21 cellular contexts compared by ENCODE assay signal in the genomic region with DNA sequence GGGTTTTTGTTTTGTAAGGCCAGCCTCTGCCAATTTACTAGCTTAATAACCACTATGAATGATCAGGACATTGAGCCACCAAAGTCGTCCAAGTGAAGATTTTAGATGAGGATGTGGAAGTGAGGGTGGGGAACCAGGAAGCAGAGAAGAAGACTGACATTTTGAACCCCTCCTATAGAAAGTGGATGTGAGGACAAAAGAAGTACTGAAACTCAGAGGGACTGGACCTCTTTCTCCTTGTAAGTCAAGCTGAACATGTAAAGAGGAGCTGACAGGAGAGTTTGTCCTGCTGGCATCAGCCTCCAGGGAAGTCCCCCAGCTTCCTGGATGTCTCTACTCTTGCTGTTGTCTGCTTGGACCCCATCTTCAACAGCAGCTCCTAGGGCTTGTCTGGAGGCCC.
"Had no signal": no experiment of that assay in that cellular context is flagged by ENCODE, and none has a peak within 500 bp of the region (broad histone marks: within the 10 kb centered on the region; RNA-seq: fewer than 3 reads in every experiment).

No MANE protein-coding gene starts in this region.

- FAIRE-seq: kidney had no signal

- H3K36me3 Mint-ChIP-seq: memory B cell; natural killer cell treated with Interleukin-12 subunit alpha and Interleukin-12 subunit beta and Interleukin-15 and Interleukin-18, amount 100 ng/mL, for 72 hours; stimulated activated effector memory CD8-positive, alpha-beta T cell treated with anti-CD3 and anti-CD28 coated beads, Interleukin-12 subunit alpha, Interleukin-12 subunit beta, amount 100 ng/mL, for 72 hours had no signal

- H3K4me3 Mint-ChIP-seq: effector memory CD8-positive, alpha-beta T cell; memory B cell; natural killer cell treated with Interleukin-12 subunit alpha and Interleukin-12 subunit beta and Interleukin-15 and Interleukin-18, amount 100 ng/mL, for 72 hours; stimulated activated effector memory CD8-positive, alpha-beta T cell treated with anti-CD3 and anti-CD28 coated beads, Interleukin-12 subunit alpha, Interleukin-12 subunit beta, amount 100 ng/mL, for 72 hours; stimulated activated naive CD8-positive, alpha-beta T cell treated with anti-CD3 and anti-CD28 coated beads, Interleukin-15, amount 100 ng/mL, for 72 hours had no signal

- H3K4me1 Mint-ChIP-seq: memory B cell; stimulated activated effector memory CD8-positive, alpha-beta T cell treated with anti-CD3 and anti-CD28 coated beads, Interleukin-12 subunit alpha, Interleukin-12 subunit beta, amount 100 ng/mL, for 72 hours had no signal

- H3K4me3 ChIP-seq: hepatocyte, left ventricle myocardium inferior, lower lobe of right lung, psoas muscle, right lobe of liver, thoracic aorta, transverse colon had no signal

- H2AFZ ChIP-seq: hepatocyte had no signal

- H3K27ac ChIP-seq: epithelial cell of prostate, hepatocyte, left ventricle myocardium inferior, lower lobe of right lung, psoas muscle, right lobe of liver, thoracic aorta, transverse colon had no signal

- H3K4me1 ChIP-seq: left ventricle myocardium inferior, lower lobe of right lung, psoas muscle, right lobe of liver, transverse colon had no signal

- H3K36me3 ChIP-seq: left ventricle myocardium inferior, lower lobe of right lung, right lobe of liver, thoracic aorta, transverse colon had no signal

- DNase-seq: effector memory CD8-positive, alpha-beta T cell; foreskin melanocyte; head of caudate nucleus; kidney; left cardiac atrium; left ventricle myocardium inferior; lower lobe of right lung; midbrain; psoas muscle; retina; right lobe of liver; stimulated activated CD4-positive, alpha-beta T cell treated with anti-CD3 and anti-CD28 coated beads, Interleukin-4, amount 100 ng/mL, for 1 hour; stimulated activated CD8-positive, alpha-beta memory T cell treated with anti-CD3 and anti-CD28 coated beads, Interleukin-4, amount 100 ng/mL, for 48 hours; stimulated activated naive CD8-positive, alpha-beta T cell treated with anti-CD3 and anti-CD28 coated beads, Interleukin-15, amount 100 ng/mL, for 72 hours; transverse colon had no signal

- ATAC-seq: effector memory CD8-positive, alpha-beta T cell; left cardiac atrium; lower lobe of right lung; natural killer cell treated with Interleukin-12 subunit alpha and Interleukin-12 subunit beta and Interleukin-15 and Interleukin-18, amount 100 ng/mL, for 72 hours; psoas muscle; right lobe of liver; stimulated activated effector memory CD8-positive, alpha-beta T cell treated with anti-CD3 and anti-CD28 coated beads, Interleukin-12 subunit alpha, Interleukin-12 subunit beta, amount 100 ng/mL, for 72 hours; stimulated activated naive CD8-positive, alpha-beta T cell treated with anti-CD3 and anti-CD28 coated beads, Interleukin-15, amount 100 ng/mL, for 72 hours had no signal

- H3K4me2 ChIP-seq: hepatocyte had no signal

- H3K79me2 ChIP-seq: hepatocyte had no signal

- H3K27ac Mint-ChIP-seq: effector memory CD8-positive, alpha-beta T cell; memory B cell; natural killer cell treated with Interleukin-12 subunit alpha and Interleukin-12 subunit beta and Interleukin-15 and Interleukin-18, amount 100 ng/mL, for 72 hours; stimulated activated effector memory CD8-positive, alpha-beta T cell treated with anti-CD3 and anti-CD28 coated beads, Interleukin-12 subunit alpha, Interleukin-12 subunit beta, amount 100 ng/mL, for 72 hours; stimulated activated naive CD8-positive, alpha-beta T cell treated with anti-CD3 and anti-CD28 coated beads, Interleukin-15, amount 100 ng/mL, for 72 hours had no signal

- H3K9me3 Mint-ChIP-seq: effector memory CD8-positive, alpha-beta T cell; memory B cell; natural killer cell treated with Interleukin-12 subunit alpha and Interleukin-12 subunit beta and Interleukin-15 and Interleukin-18, amount 100 ng/mL, for 72 hours; stimulated activated effector memory CD8-positive, alpha-beta T cell treated with anti-CD3 and anti-CD28 coated beads, Interleukin-12 subunit alpha, Interleukin-12 subunit beta, amount 100 ng/mL, for 72 hours; stimulated activated naive CD8-positive, alpha-beta T cell treated with anti-CD3 and anti-CD28 coated beads, Interleukin-15, amount 100 ng/mL, for 72 hours had no signal

- H3K9me3 ChIP-seq: left ventricle myocardium inferior, lower lobe of right lung, psoas muscle, right lobe of liver, thoracic aorta, transverse colon had no signal

- H3K27me3 ChIP-seq: hepatocyte, right lobe of liver, transverse colon had no signal
